In genomic region chr7:93226310-93226709, GRCh38 we compare ENCODE assay signal across 14 cellular contexts. TPM values are rescaled to one million over a fixed set of nuclear protein-coding genes. Genes with fewer than 3 reads are reported as not detected.
DNase-seq lines count a peak whose midpoint lies in the region; ATAC-seq and FAIRE-seq lines count a peak whose summit lies in the region.
"Had no signal": no experiment of that assay in that cellular context is flagged by ENCODE, and none has a peak within 500 bp of the region (broad histone marks: within the 10 kb centered on the region; RNA-seq: fewer than 3 reads in every experiment).

Gene HEPACAM2, minus strand, starts transcription at chr7:93226469.

- H3K4me3 ChIP-seq in small intestine (ENCODE audit: low read depth in 1 of 2, low read length in 2 of 2) = no peak within 1 kb of the TSS
- H3K4me3 ChIP-seq: left ventricle myocardium inferior had no signal

- 53 to 54% (median 53%) methylated on average over 2 of the region's 2 CpGs for WGBS in small intestine, 3 donors

- no peaks in the 10 kb centered on the region for H3K9me3 ChIP-seq in small intestine (ENCODE audit: control insufficient read depth, low read depth)
- H3K9me3 ChIP-seq: left ventricle myocardium inferior had no signal

- H3K27ac ChIP-seq in small intestine (ENCODE audit: low read depth in 1 of 2, low read length in 1 of 2) = no peak within 1 kb of the TSS
- H3K27ac ChIP-seq: left ventricle myocardium inferior, parathyroid adenoma had no signal

- H3K27me3 ChIP-seq in small intestine (ENCODE audit: control insufficient read depth in 2 of 2, insufficient read depth in 2 of 2, low read length in 2 of 2) = no peaks in the 10 kb centered on the region

- FAIRE-seq in small intestine (lab: Jason Lieb, UNC) = no peak
- FAIRE-seq: bronchial epithelial cell, GM12892 had no signal

- no peaks in the 10 kb centered on the region for H3K4me1 ChIP-seq in small intestine (ENCODE audit: control insufficient read depth in 2 of 2, insufficient read depth in 1 of 2, low read depth in 1 of 2, low read length in 1 of 2)
- H3K4me1 ChIP-seq: parathyroid adenoma had no signal

- DNase-seq in NCI-H1694 (lab: John Stamatoyannopoulos, UW) (peak; percentile 83), NCI-H774 (lab: John Stamatoyannopoulos, UW) (peak; percentile 90), small intestine (peak; percentile 47), retina (no peak)
- DNase-seq in NK-92 treated with Interleukin-12 subunit alpha and Interleukin-12 subunit beta, amount 100 ng/mL, for 24 hours (lab: John Stamatoyannopoulos, UW) = no peak
- DNase-seq in stimulated activated CD4-positive, alpha-beta T cell treated with anti-CD3 and anti-CD28 coated beads, Interleukin-2, amount 100 ng/mL, for 24 hours = no peak
- DNase-seq: activated CD4-positive, alpha-beta T cell treated with anti-CD3 and anti-CD28 coated beads for 4 hours; CD4-positive, CD25-positive, alpha-beta regulatory T cell; left ventricle myocardium inferior had no signal

- peak; percentile 37 for ATAC-seq in HG03342 (IDR thresholded peaks at IDR 0.05; ENCODE audit: unreplicated experiment)
- ATAC-seq: Right ventricle myocardium inferior had no signal

- H3K36me3 ChIP-seq in small intestine (ENCODE audit: control insufficient read depth in 2 of 2, insufficient read depth in 2 of 2, low read length in 2 of 2) = no peaks in the 10 kb centered on the region
- H3K36me3 ChIP-seq: left ventricle myocardium inferior had no signal

RNA-seq across cellular contexts. Expression of gene HEPACAM2, which starts in this region (rescaled TPM):
- 10 to 100 TPM in 2 of 3 donors, 1 to 10 TPM in 1; 9.2 to 18.0 (median 10.5) TPM for polyA plus RNA-seq in small intestine
- polyA plus RNA-seq: CD4-positive, CD25-positive, alpha-beta regulatory T cell had no signal

Comparison
In these comparisons a context has a peak if more than half of its experiments do, and no peak if none do; other contexts are left out.
1. DNase-seq: peak in NCI-H1694 (single experiment), NCI-H774 (single experiment) and small intestine (single experiment); none in retina (single experiment), NK-92 treated with Interleukin-12 subunit alpha and Interleukin-12 subunit beta, amount 100 ng/mL, for 24 hours (single experiment) and stimulated activated CD4-positive, alpha-beta T cell treated with anti-CD3 and anti-CD28 coated beads, Interleukin-2, amount 100 ng/mL, for 24 hours (0 of 2).